In the genomic region with DNA sequence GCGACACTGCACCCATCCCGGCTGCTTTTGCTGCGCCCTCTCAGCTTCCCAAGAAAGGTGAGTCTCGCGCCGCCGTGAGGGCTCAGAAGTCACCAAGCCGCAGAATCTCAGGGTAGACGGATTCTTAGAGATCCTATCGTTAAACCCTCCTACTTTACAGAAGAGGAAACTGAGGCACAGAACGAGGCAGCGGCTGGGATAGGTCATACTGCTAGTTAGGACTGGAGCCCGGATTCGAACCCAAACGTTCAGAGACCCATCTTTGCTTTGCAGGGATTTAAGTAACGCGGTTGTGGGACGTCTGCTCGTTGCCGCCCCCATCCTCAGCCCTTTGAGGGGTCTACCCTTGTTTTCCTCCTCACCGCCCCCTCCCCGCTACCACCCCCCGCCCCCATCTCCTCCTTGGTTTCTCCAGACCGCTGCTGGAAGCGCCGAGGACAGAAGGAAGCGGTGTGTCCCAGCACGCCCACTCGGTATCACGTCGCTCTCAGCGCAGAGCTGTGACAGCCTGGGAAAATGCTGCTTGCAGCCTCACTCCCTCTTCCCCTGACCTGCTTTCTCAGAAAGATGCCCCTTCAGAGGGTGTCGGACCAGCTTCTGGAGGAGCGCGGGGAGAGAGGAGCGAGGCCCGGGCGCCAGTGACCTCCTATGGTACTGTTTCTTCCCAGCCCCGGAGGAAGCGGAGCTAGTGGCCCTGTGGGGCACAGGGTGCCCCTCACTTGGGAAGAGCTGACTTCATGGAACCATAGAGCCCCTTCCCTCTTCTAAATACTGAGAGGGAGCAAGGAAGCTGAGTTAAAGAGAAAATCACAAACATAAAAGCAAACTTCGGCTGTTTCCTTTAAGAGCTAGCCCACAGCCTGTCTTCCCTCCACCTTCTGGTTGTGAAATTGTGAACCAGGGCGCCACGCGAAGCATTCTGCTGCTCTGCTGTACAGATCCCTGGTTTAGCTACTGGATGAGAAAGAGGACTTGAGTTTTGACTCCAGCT, we compare ENCODE assay signal across 8 cellular contexts. TPM values are rescaled to one million over a fixed set of nuclear protein-coding genes. Genes with fewer than 3 reads are reported as not detected.
DNase-seq lines count a peak whose midpoint lies in the region; ATAC-seq and TF ChIP-seq lines count a peak whose summit lies in the region.

No MANE protein-coding gene starts in this region.

- H3K27me3 ChIP-seq in stomach smooth muscle (ENCODE audit: control insufficient read depth in 1 of 2, insufficient read depth in 2 of 2, low read length in 2 of 2), result peaks cover 0 to 2% of the 10 kb centered on the region in 2 donors

- ATAC-seq in HG03280 (IDR thresholded peaks at IDR 0.05; ENCODE audit: unreplicated experiment), result no peak

- H3K9ac ChIP-seq in stomach smooth muscle (ENCODE audit: low read length in 2 of 2), result peak overlapping the region; percentile 71 to 77

- H3K9me3 ChIP-seq in stomach smooth muscle (ENCODE audit: control insufficient read depth in 2 of 2, low read length in 2 of 2), result no peaks in the 10 kb centered on the region

- no peak overlapping the region for H3K27ac ChIP-seq in stomach smooth muscle (ENCODE audit: low read length)

- H3K4me3 ChIP-seq in epithelial cell of proximal tubule (ENCODE audit: low read depth, low read length) (peak overlapping the region; percentile 90), stomach smooth muscle (ENCODE audit: low read length in 2 of 2) (peak overlapping the region; percentile 92 to 93)

- H3K36me3 ChIP-seq in stomach smooth muscle (ENCODE audit: control insufficient read depth in 2 of 2, insufficient read depth in 2 of 2, low read length in 2 of 2), result no peaks in the 10 kb centered on the region

- TF ChIP-seq CTCF in epithelial cell of proximal tubule (conservative IDR thresholded peaks at IDR 0.05; ENCODE audit: low read depth, low read length), result no peak

- DNase-seq in AG08395 (ENCODE audit: low spot score) (peak; percentile 48), GM19238 (ENCODE audit: insufficient read length, low spot score) (peak; percentile 9), NCI-H146 treated with DMSO at 0.1 percent for 48 hours (lab: John Stamatoyannopoulos, UW; ENCODE audit: unreplicated experiment) (peak; percentile 35), activated T-cell treated with anti-CD3 and anti-CD28 coated beads for 24 hours (ENCODE audit: low read depth) (peak; percentile 17), epithelial cell of proximal tubule (ENCODE audit: low read depth) (no peak), middle frontal gyrus (ENCODE audit: extremely low spot score, low spot score) (peak; percentile 35)

- H3K4me1 ChIP-seq in stomach smooth muscle (ENCODE audit: control insufficient read depth, insufficient read depth, low read length), result no peaks in the 10 kb centered on the region

RNA-seq across cellular contexts. Expression of a gene that starts 0.6 kb away (rescaled TPM):
- 4.4 and 7.7 TPM in 2 replicates for total RNA-seq in epithelial cell of proximal tubule
